13 cellular contexts compared by ENCODE assay signal in genomic region chr10:58570979-58571378, GRCh38. TPM values are rescaled to one million over a fixed set of nuclear protein-coding genes. Genes with fewer than 3 reads are reported as not detected.
DNase-seq lines count a peak whose midpoint lies in the region; TF ChIP-seq lines count a peak whose summit lies in the region.
"Had no signal": no experiment of that assay in that cellular context is flagged by ENCODE, and none has a peak within 500 bp of the region (broad histone marks: within the 10 kb centered on the region; RNA-seq: fewer than 3 reads in every experiment).

No MANE protein-coding gene starts in this region.

- H3K9me3 ChIP-seq in adipocyte (ENCODE audit: control insufficient read depth, low read length) (no peaks in the 10 kb centered on the region), tibial artery (no peaks in the 10 kb centered on the region)
- H3K9me3 ChIP-seq: HAP-1 had no signal

- H3K36me3 ChIP-seq in adipocyte (ENCODE audit: control insufficient read depth, insufficient read depth, low read length, severe bottlenecking) (no peaks in the 10 kb centered on the region), tibial artery (no peaks in the 10 kb centered on the region)
- H3K36me3 ChIP-seq: HAP-1 had no signal

- DNase-seq in AG10803 (ENCODE audit: low read depth): peak; percentile 79
- no peak for DNase-seq in adipocyte (ENCODE audit: low read depth)
- peak; percentile 68 for DNase-seq in fibroblast of the aortic adventitia (ENCODE audit: low read depth)
- DNase-seq in tibial artery: no peak
- DNase-seq in activated naive CD8-positive, alpha-beta T cell treated with anti-CD3 and anti-CD28 coated beads for 36 hours: no peak
- no peak for DNase-seq in HuH-7.5 (ENCODE audit: low spot score)
- DNase-seq in NCI-H1417 treated with DMSO at 0.1 percent for 48 hours (lab: John Stamatoyannopoulos, UW): no peak
- DNase-seq: ACHN; CD8-positive, alpha-beta T cell; COR-L47; GF-D8 had no signal

- H3K4me1 ChIP-seq in adipocyte (ENCODE audit: control insufficient read depth, insufficient read depth, low read length) (peaks cover 51% of the 10 kb centered on the region), tibial artery (peaks cover 0 to 38% (median 7%) of the 10 kb centered on the region in 4 donors)

- peaks cover 4% of the 10 kb centered on the region for H3K9me3 Mint-ChIP-seq in activated naive CD8-positive, alpha-beta T cell treated with anti-CD3 and anti-CD28 coated beads for 36 hours

- H3K36me3 Mint-ChIP-seq in activated naive CD8-positive, alpha-beta T cell treated with anti-CD3 and anti-CD28 coated beads for 36 hours: no peaks in the 10 kb centered on the region
- H3K36me3 Mint-ChIP-seq: CD8-positive, alpha-beta T cell had no signal

- H3K27ac ChIP-seq in tibial artery: peak overlapping the region; percentile 14 to 44

- no peaks in the 10 kb centered on the region for H3K4me1 Mint-ChIP-seq in activated naive CD8-positive, alpha-beta T cell treated with anti-CD3 and anti-CD28 coated beads for 36 hours

- no peak overlapping the region for H3K27ac Mint-ChIP-seq in activated naive CD8-positive, alpha-beta T cell treated with anti-CD3 and anti-CD28 coated beads for 36 hours
- H3K27ac Mint-ChIP-seq: CD14-positive monocyte; CD8-positive, alpha-beta T cell had no signal

- H3K4me3 Mint-ChIP-seq in activated naive CD8-positive, alpha-beta T cell treated with anti-CD3 and anti-CD28 coated beads for 36 hours: no peak overlapping the region
- H3K4me3 Mint-ChIP-seq: CD14-positive monocyte; CD8-positive, alpha-beta T cell had no signal

- no peaks in the 10 kb centered on the region for H3K27me3 ChIP-seq in adipocyte (replicated peaks; ENCODE audit: control insufficient read depth, insufficient read depth, low read length)
- H3K27me3 ChIP-seq in tibial artery: no peaks in the 10 kb centered on the region

- TF ChIP-seq CTCF in AG10803 (conservative IDR thresholded peaks at IDR 0.05; ENCODE audit: low read length) (no peak), fibroblast of the aortic adventitia (IDR thresholded peaks at IDR 0.05; ENCODE audit: insufficient read depth, low read length) (no peak), tibial artery (IDR thresholded peaks at IDR 0.05) (no peak)

- no peaks in the 10 kb centered on the region for H3K27me3 Mint-ChIP-seq in activated naive CD8-positive, alpha-beta T cell treated with anti-CD3 and anti-CD28 coated beads for 36 hours

- intact Hi-C loops in tibial artery (cut with DNase I; ENCODE audit: low total_unique reads): no loop called here

- H3K9ac ChIP-seq in adipocyte (ENCODE audit: low read length): peak overlapping the region; percentile 66

- no peak overlapping the region for H3K4me3 ChIP-seq in AG10803 (ENCODE audit: low read length)
- peak overlapping the region; percentile 65 for H3K4me3 ChIP-seq in adipocyte (ENCODE audit: low read length)
- no peak overlapping the region for H3K4me3 ChIP-seq in fibroblast of the aortic adventitia (ENCODE audit: low read depth, low read length)
- no peak overlapping the region for H3K4me3 ChIP-seq in tibial artery
- H3K4me3 ChIP-seq: HAP-1 had no signal

RNA-seq across cellular contexts. Expression of gene BICC1, which starts 58.3 kb away (rescaled TPM):
- 123 and 177 TPM in 2 replicates for total RNA-seq in fibroblast of the aortic adventitia (ENCODE audit: low replicate concordance)
- under 1 TPM in 1 of 2 experiments, not detected in 1; 0.04 TPM for total RNA-seq in activated naive CD8-positive, alpha-beta T cell treated with anti-CD3 and anti-CD28 coated beads for 36 hours
- total RNA-seq: CD8-positive, alpha-beta T cell had no signal

Comparison
In these comparisons a context has a peak if more than half of its experiments do, and no peak if none do; other contexts are left out.
1. DNase-seq: peak in AG10803 (single experiment) and fibroblast of the aortic adventitia (single experiment); none in adipocyte (single experiment), tibial artery (0 of 2), activated naive CD8-positive, alpha-beta T cell treated with anti-CD3 and anti-CD28 coated beads for 36 hours (single experiment), HuH-7.5 (single experiment) and NCI-H1417 treated with DMSO at 0.1 percent for 48 hours (single experiment).
2. RNA of gene BICC1, which starts 58.3 kb away (total RNA-seq): 123 to 177 TPM in fibroblast of the aortic adventitia; 0.04 TPM in activated naive CD8-positive, alpha-beta T cell treated with anti-CD3 and anti-CD28 coated beads for 36 hours; every median in the first group is over 100 times any median in the second.